Comparison of ENCODE assay signal across 20 cellular contexts in the genomic region with DNA sequence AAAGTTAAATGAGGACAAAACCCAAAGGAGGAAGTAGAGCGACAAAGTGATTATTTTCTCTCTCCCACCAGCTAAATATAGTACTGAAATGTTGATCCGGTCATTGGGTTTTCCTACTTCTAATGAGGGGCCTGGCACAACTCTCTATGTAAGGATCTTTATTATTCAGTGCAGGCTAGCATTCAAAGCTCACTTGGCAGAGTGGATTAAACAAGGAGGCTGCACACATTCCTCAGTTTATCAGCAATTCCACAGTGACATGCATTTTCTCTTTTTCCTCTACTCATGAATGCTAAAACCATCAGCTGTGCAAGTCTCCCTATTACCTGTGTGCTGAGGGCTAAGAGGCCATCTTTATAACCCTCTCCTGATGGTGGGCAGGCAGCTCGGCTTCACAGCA.
"Had no signal": no experiment of that assay in that cellular context is flagged by ENCODE, and none has a peak within 500 bp of the region (broad histone marks: within the 10 kb centered on the region; RNA-seq: fewer than 3 reads in every experiment).

No MANE protein-coding gene starts in this region.

- FAIRE-seq: TTC549 had no signal

- H3K4me1 Mint-ChIP-seq: activated CD4-positive, alpha-beta T cell treated with anti-CD3 and anti-CD28 coated beads, Interleukin-2, amount 10 ng/mL, durations not matched to agents 7 days and 5 days had no signal

- H3K4me3 ChIP-seq: right atrium auricular region, transverse colon had no signal

- H3K9me3 Mint-ChIP-seq: activated CD4-positive, alpha-beta T cell treated with anti-CD3 and anti-CD28 coated beads, Interleukin-2, amount 10 ng/mL, durations not matched to agents 7 days and 5 days; dendritic cell treated with granulocyte-macrophage colony-stimulating factor and Interleukin-4, amounts not matched to agents 40 ng/mL and 50 ng/mL, for 4 days; effector memory CD8-positive, alpha-beta T cell; natural killer cell treated with Interleukin-12 subunit alpha and Interleukin-12 subunit beta and Interleukin-15 and Interleukin-18, amount 100 ng/mL, for 72 hours had no signal

- H3K27me3 ChIP-seq: right atrium auricular region, transverse colon had no signal

- H3K27me3 Mint-ChIP-seq: dendritic cell treated with granulocyte-macrophage colony-stimulating factor and Interleukin-4, amounts not matched to agents 40 ng/mL and 50 ng/mL, for 4 days had no signal

- ATAC-seq: effector memory CD8-positive, alpha-beta T cell; natural killer cell treated with Interleukin-12 subunit alpha and Interleukin-12 subunit beta and Interleukin-15 and Interleukin-18, amount 100 ng/mL, for 72 hours had no signal

- H3K27ac ChIP-seq: right atrium auricular region, transverse colon had no signal

- H3K27ac Mint-ChIP-seq: activated CD4-positive, alpha-beta T cell treated with anti-CD3 and anti-CD28 coated beads, Interleukin-2, amount 10 ng/mL, durations not matched to agents 7 days and 5 days; activated naive CD8-positive, alpha-beta T cell; dendritic cell treated with granulocyte-macrophage colony-stimulating factor and Interleukin-4, amounts not matched to agents 40 ng/mL and 50 ng/mL, for 4 days; effector memory CD8-positive, alpha-beta T cell; natural killer cell treated with Interleukin-12 subunit alpha and Interleukin-12 subunit beta and Interleukin-15 and Interleukin-18, amount 100 ng/mL, for 72 hours had no signal

- H3K36me3 Mint-ChIP-seq: activated naive CD8-positive, alpha-beta T cell; natural killer cell treated with Interleukin-12 subunit alpha and Interleukin-12 subunit beta and Interleukin-15 and Interleukin-18, amount 100 ng/mL, for 72 hours had no signal

- H3K4me3 Mint-ChIP-seq: activated CD4-positive, alpha-beta T cell treated with anti-CD3 and anti-CD28 coated beads, Interleukin-2, amount 10 ng/mL, durations not matched to agents 7 days and 5 days; activated naive CD8-positive, alpha-beta T cell; dendritic cell treated with granulocyte-macrophage colony-stimulating factor and Interleukin-4, amounts not matched to agents 40 ng/mL and 50 ng/mL, for 4 days; effector memory CD8-positive, alpha-beta T cell; natural killer cell treated with Interleukin-12 subunit alpha and Interleukin-12 subunit beta and Interleukin-15 and Interleukin-18, amount 100 ng/mL, for 72 hours had no signal

- DNase-seq: activated CD4-positive, alpha-beta T cell treated with anti-CD3 and anti-CD28 coated beads, Interleukin-2, amount 10 ng/mL, durations not matched to agents 7 days and 5 days; activated CD8-positive, alpha-beta memory T cell treated with anti-CD3 and anti-CD28 coated beads for 24 hours; activated gamma-delta T cell treated with Interleukin-2 at 50 U/mL for 16 hours; amniotic stem cell; cerebellar nuclear complex; effector memory CD8-positive, alpha-beta T cell; foreskin melanocyte; kidney glomerular epithelial cell; mesenchymal stem cell; nucleus accumbens; stimulated activated CD4-positive, alpha-beta T cell treated with anti-CD3 and anti-CD28 coated beads, Interleukin-15, amount 100 ng/mL, for 24 hours; stimulated activated CD4-positive, alpha-beta T cell treated with anti-CD3 and anti-CD28 coated beads, Interleukin-4, amount 100 ng/mL, for 1 hour; stimulated activated naive CD4-positive, alpha-beta T cell treated with Interleukin-2 at 50 U/mL for 16 hours; substantia nigra; transverse colon had no signal

- H3K4me1 ChIP-seq: right atrium auricular region, transverse colon had no signal

- H3K36me3 ChIP-seq: right atrium auricular region, transverse colon had no signal
